8 cellular contexts compared by ENCODE assay signal in the genomic region with DNA sequence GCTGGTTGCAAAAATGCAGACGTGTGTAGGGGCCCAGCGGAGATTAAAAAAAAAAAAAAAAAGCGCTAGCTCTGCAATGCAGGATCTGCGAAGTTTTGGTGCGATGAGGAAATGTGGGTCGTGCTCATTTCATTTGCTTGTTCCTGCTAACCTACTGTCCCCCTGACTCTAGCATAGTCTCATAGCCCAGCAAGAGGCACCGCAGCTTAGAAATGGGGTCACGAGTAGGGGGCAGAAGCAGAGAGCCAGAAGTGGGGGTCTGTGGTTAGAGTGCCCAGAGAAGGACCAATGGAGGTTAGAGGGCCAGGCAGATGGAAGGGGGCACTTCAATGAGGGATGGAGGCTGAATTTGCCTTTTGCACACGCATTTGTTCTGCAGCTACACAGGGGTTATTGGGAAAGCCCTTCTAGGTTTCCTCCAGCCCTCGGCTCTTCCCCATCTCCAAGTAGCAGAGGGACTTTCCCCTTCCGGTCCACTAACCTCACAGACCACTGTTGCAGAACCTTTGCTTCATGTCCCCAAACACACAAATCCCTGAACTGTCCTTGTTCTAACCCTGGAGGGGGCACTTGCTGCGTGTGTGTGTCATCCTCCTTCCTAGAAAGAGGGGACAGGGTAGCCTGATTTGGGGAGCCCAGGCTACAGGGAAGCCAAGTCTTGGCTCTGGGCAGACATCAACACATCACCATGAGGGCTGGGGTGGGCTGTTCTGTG. TPM values are rescaled to one million over a fixed set of nuclear protein-coding genes. Genes with fewer than 3 reads are reported as not detected.
DNase-seq lines count a peak whose midpoint lies in the region; FAIRE-seq and TF ChIP-seq lines count a peak whose summit lies in the region.

No MANE protein-coding gene starts in this region.

- no peaks in the 10 kb centered on the region for H3K9me3 Mint-ChIP-seq in neural progenitor cell

- no peaks in the 10 kb centered on the region for H3F3A ChIP-seq in OCI-LY1 (ENCODE audit: insufficient read depth, low read length)
- H3F3A ChIP-seq in neural progenitor cell (ENCODE audit: low read depth): peaks cover 47% of the 10 kb centered on the region

- peaks cover 78% of the 10 kb centered on the region for H3K4me1 Mint-ChIP-seq in neural progenitor cell

- no peaks in the 10 kb centered on the region for H3K36me3 ChIP-seq in OCI-LY1 (ENCODE audit: insufficient read depth, low read length)
- H3K36me3 ChIP-seq in duodenal mucosa (ENCODE audit: control insufficient read depth in 1 of 2, insufficient read depth in 2 of 2, low read length in 2 of 2): no peaks in the 10 kb centered on the region
- no peaks in the 10 kb centered on the region for H3K36me3 ChIP-seq in neural progenitor cell

- no peak overlapping the region; the same call in 1 of the 2 replicates for H3K9ac ChIP-seq in OCI-LY1 (ENCODE audit: low read length)
- H3K9ac ChIP-seq in duodenal mucosa (ENCODE audit: low read depth in 1 of 2, low read length in 2 of 2): peak overlapping the region; percentile 14 to 51
- H3K9ac ChIP-seq in neural progenitor cell: no peak overlapping the region

- H3K36me3 Mint-ChIP-seq in neural progenitor cell: no peaks in the 10 kb centered on the region

- H3K4me3 ChIP-seq in OCI-LY1 (ENCODE audit: low read depth, low read length, poor library complexity, severe bottlenecking) (no peak overlapping the region), duodenal mucosa (ENCODE audit: low read depth in 1 of 2, low read length in 2 of 2) (no peak overlapping the region), neural progenitor cell (no peak overlapping the region)

- H3K27me3 ChIP-seq in OCI-LY1 (ENCODE audit: insufficient read depth, low read length) (no peaks in the 10 kb centered on the region; the same call in 1 of the 2 replicates), duodenal mucosa (ENCODE audit: control insufficient read depth in 1 of 2, insufficient read depth in 2 of 2, low read length in 2 of 2) (no peaks in the 10 kb centered on the region), neural progenitor cell (no peaks in the 10 kb centered on the region)

- H3K79me2 ChIP-seq in OCI-LY1 (ENCODE audit: insufficient read depth, low read length) (no peaks in the 10 kb centered on the region), neural progenitor cell (ENCODE audit: low read depth) (no peaks in the 10 kb centered on the region)

- H3K9me3 ChIP-seq in OCI-LY1 (ENCODE audit: low read length) (no peaks in the 10 kb centered on the region), duodenal mucosa (ENCODE audit: control insufficient read depth in 1 of 2, low read length in 2 of 2) (no peaks in the 10 kb centered on the region), neural progenitor cell (ENCODE audit: low read depth) (no peaks in the 10 kb centered on the region)

- peak overlapping the region; percentile 50 for H3K4me3 Mint-ChIP-seq in neural progenitor cell

- TF ChIP-seq CTCF in OCI-LY1 (IDR thresholded peaks at IDR 0.05; ENCODE audit: low read length) (no peak), neural progenitor cell (IDR thresholded peaks at IDR 0.05) (no peak)

- DNase-seq in CD1c-positive myeloid dendritic cell (ENCODE audit: extremely low spot score): peak; percentile 52
- no peak for DNase-seq in neural progenitor cell (ENCODE audit: low spot score)
- no peak for DNase-seq in NCI-H187 treated with DMSO at 0.1 percent for 48 hours (lab: John Stamatoyannopoulos, UW)
- no peak for DNase-seq in stimulated activated CD4-positive, alpha-beta T cell treated with anti-CD3 and anti-CD28 coated beads, Interleukin-12 subunit alpha, Interleukin-12 subunit beta, amount 100 ng/mL, for 4 hours
- DNase-seq in cerebellar nuclear complex (lab: John Stamatoyannopoulos, UW): no peak
- DNase-seq in frontal cortex (ENCODE audit: low spot score in 2 of 2): no peak

- H3K27ac Mint-ChIP-seq in neural progenitor cell: peak overlapping the region; percentile 96

- no peaks in the 10 kb centered on the region for H3K9me2 ChIP-seq in OCI-LY1 (ENCODE audit: low read depth, low read length)

- H2AFZ ChIP-seq in OCI-LY1 (ENCODE audit: low read length) (no peak overlapping the region), neural progenitor cell (replicated peaks) (peak overlapping the region; percentile 77)

- FAIRE-seq in frontal cortex (lab: Jason Lieb, UNC): no peak

- H3K4me2 ChIP-seq in OCI-LY1 (ENCODE audit: low read length): peak overlapping the region; percentile 62; the same call in 1 of the 2 replicates
- H3K4me2 ChIP-seq in neural progenitor cell: peak overlapping the region; percentile 33

- H3K27ac ChIP-seq in OCI-LY1 (ENCODE audit: low read depth, low read length, poor library complexity, severe bottlenecking): no peak overlapping the region
- peak overlapping the region; percentile 67 for H3K27ac ChIP-seq in duodenal mucosa (ENCODE audit: low read depth, low read length)
- H3K27ac ChIP-seq in neural progenitor cell: no peak overlapping the region

- H4K20me1 ChIP-seq in OCI-LY1 (ENCODE audit: insufficient read depth, low read length): no peaks in the 10 kb centered on the region
- no peaks in the 10 kb centered on the region for H4K20me1 ChIP-seq in neural progenitor cell (ENCODE audit: low read depth)

- peaks cover 14% of the 10 kb centered on the region for H3K27me3 Mint-ChIP-seq in neural progenitor cell (ENCODE audit: insufficient read depth, low read depth)

- H3K4me1 ChIP-seq in OCI-LY1 (ENCODE audit: insufficient read depth, low read length, severe bottlenecking) (peaks cover 40% of the 10 kb centered on the region), duodenal mucosa (ENCODE audit: control insufficient read depth in 1 of 2, insufficient read depth in 2 of 2, low read length in 2 of 2) (peaks cover 91 to 98% of the 10 kb centered on the region in 2 donors), neural progenitor cell (peaks cover 49% of the 10 kb centered on the region)

RNA-seq across cellular contexts. Expression of gene NR1D1, which starts 7.0 kb away (rescaled TPM):
- total RNA-seq in neural progenitor cell (ENCODE audit: low replicate concordance) (0.24 and 0.87 TPM in 2 replicates), frontal cortex (under 0.01 TPM)

RNA-seq across cellular contexts. Expression of gene MSL1, which starts 14.3 kb away (rescaled TPM):
- total RNA-seq in neural progenitor cell (ENCODE audit: low replicate concordance) (144 and 190 TPM in 2 replicates), frontal cortex (81.5 TPM)

RNA-seq across cellular contexts. Expression of gene CASC3, which starts 32.9 kb away (rescaled TPM):
- total RNA-seq in neural progenitor cell (ENCODE audit: low replicate concordance) (64.0 and 68.9 TPM in 2 replicates), frontal cortex (38.3 TPM)

RNA-seq across cellular contexts. Expression of gene THRA, which starts 44.7 kb away (rescaled TPM):
- total RNA-seq in neural progenitor cell (ENCODE audit: low replicate concordance): 14.5 and 20.8 TPM in 2 replicates
- 90.5 TPM for total RNA-seq in frontal cortex

RNA-seq across cellular contexts. Expression of gene MED24, which starts 53.2 kb away (rescaled TPM):
- total RNA-seq in neural progenitor cell (ENCODE audit: low replicate concordance) (64.3 and 109 TPM in 2 replicates), frontal cortex (42.8 TPM)

Comparison
In these comparisons a context has a peak if more than half of its experiments do, and no peak if none do; other contexts are left out.
1. H3K9ac ChIP-seq: peak in duodenal mucosa (2 of 2); none in OCI-LY1 (single experiment) and neural progenitor cell (single experiment).